Comparison of ENCODE assay signal across 30 cellular contexts in genomic region chr18:9437672-9438071, GRCh38.
"Had no signal": no experiment of that assay in that cellular context is flagged by ENCODE, and none has a peak within 500 bp of the region (broad histone marks: within the 10 kb centered on the region; RNA-seq: fewer than 3 reads in every experiment).

No MANE protein-coding gene starts in this region.

- H3K27me3 Mint-ChIP-seq: activated CD4-positive, alpha-beta T cell treated with anti-CD3 and anti-CD28 coated beads, Interleukin-2, amount 10 ng/mL, durations not matched to agents 7 days and 5 days; activated naive CD4-positive, alpha-beta T cell treated with anti-CD3 and anti-CD28 coated beads, Interleukin-2, amount 50 U/mL, for 24 hours; activated naive CD8-positive, alpha-beta T cell treated with anti-CD3 and anti-CD28 coated beads for 36 hours; activated naive CD8-positive, alpha-beta T cell treated with anti-CD3 and anti-CD28 coated beads, Interleukin-2, amount 50 U/mL, for 24 hours; dendritic cell treated with granulocyte-macrophage colony-stimulating factor and Interleukin-4, amounts not matched to agents 40 ng/mL and 50 ng/mL, for 4 days had no signal

- H3K27ac Mint-ChIP-seq: activated CD4-positive, alpha-beta memory T cell treated with anti-CD3 and anti-CD28 coated beads, Interleukin-2, amount 10 ng/mL, durations not matched to agents 7 days and 5 days; activated CD4-positive, alpha-beta T cell treated with anti-CD3 and anti-CD28 coated beads for 36 hours; activated CD4-positive, alpha-beta T cell treated with anti-CD3 and anti-CD28 coated beads, Interleukin-2, amount 10 ng/mL, durations not matched to agents 7 days and 5 days; activated naive CD4-positive, alpha-beta T cell treated with anti-CD3 and anti-CD28 coated beads for 36 hours; activated naive CD4-positive, alpha-beta T cell treated with anti-CD3 and anti-CD28 coated beads, Interleukin-2, amount 50 U/mL, for 24 hours; activated naive CD8-positive, alpha-beta T cell treated with anti-CD3 and anti-CD28 coated beads for 36 hours; activated naive CD8-positive, alpha-beta T cell treated with anti-CD3 and anti-CD28 coated beads, Interleukin-2, amount 50 U/mL, for 24 hours; activated T-helper 17 cell treated with anti-CD3 and anti-CD28 coated beads, Interleukin-2, amount 50 U/mL, for 72 hours; dendritic cell treated with granulocyte-macrophage colony-stimulating factor and Interleukin-4, amounts not matched to agents 40 ng/mL and 50 ng/mL, for 4 days; endodermal cell; T-helper 17 cell; T-helper 2 cell treated with Interferon-gamma antibody and Interleukin-4, amounts not matched to agents 5 μg/mL and 100 μg/mL, for 36 hours had no signal

- H3K4me1 Mint-ChIP-seq: activated CD4-positive, alpha-beta memory T cell treated with anti-CD3 and anti-CD28 coated beads, Interleukin-2, amount 10 ng/mL, durations not matched to agents 7 days and 5 days; activated CD4-positive, alpha-beta T cell treated with anti-CD3 and anti-CD28 coated beads for 36 hours; activated T-helper 17 cell treated with anti-CD3 and anti-CD28 coated beads, Interleukin-2, amount 50 U/mL, for 72 hours; T-helper 17 cell had no signal

- ATAC-seq: activated CD4-positive, alpha-beta T cell treated with anti-CD3 and anti-CD28 coated beads for 36 hours; activated naive CD8-positive, alpha-beta T cell treated with anti-CD3 and anti-CD28 coated beads, Interleukin-2, amount 50 U/mL, for 24 hours; activated T-cell treated with anti-CD3 and anti-CD28 coated beads, Interleukin-2, amount 50 U/mL, for 4 hours; activated T-helper 17 cell treated with anti-CD3 and anti-CD28 coated beads, Interleukin-2, amount 50 U/mL, for 72 hours; body of pancreas; esophagus mucosa; T-helper 17 cell had no signal

- H3K36me3 Mint-ChIP-seq: activated naive CD4-positive, alpha-beta T cell treated with anti-CD3 and anti-CD28 coated beads, Interleukin-2, amount 50 U/mL, for 24 hours; activated naive CD8-positive, alpha-beta T cell treated with anti-CD3 and anti-CD28 coated beads for 36 hours had no signal

- H3K4me3 Mint-ChIP-seq: activated CD4-positive, alpha-beta memory T cell treated with anti-CD3 and anti-CD28 coated beads, Interleukin-2, amount 10 ng/mL, durations not matched to agents 7 days and 5 days; activated CD4-positive, alpha-beta T cell treated with anti-CD3 and anti-CD28 coated beads for 36 hours; activated CD4-positive, alpha-beta T cell treated with anti-CD3 and anti-CD28 coated beads, Interleukin-2, amount 10 ng/mL, durations not matched to agents 7 days and 5 days; activated naive CD4-positive, alpha-beta T cell treated with anti-CD3 and anti-CD28 coated beads for 36 hours; activated naive CD4-positive, alpha-beta T cell treated with anti-CD3 and anti-CD28 coated beads, Interleukin-2, amount 50 U/mL, for 24 hours; activated naive CD8-positive, alpha-beta T cell treated with anti-CD3 and anti-CD28 coated beads for 36 hours; activated naive CD8-positive, alpha-beta T cell treated with anti-CD3 and anti-CD28 coated beads, Interleukin-2, amount 50 U/mL, for 24 hours; activated T-cell treated with anti-CD3 and anti-CD28 coated beads, Interleukin-2, amount 50 U/mL, for 4 hours; activated T-helper 17 cell treated with anti-CD3 and anti-CD28 coated beads, Interleukin-2, amount 50 U/mL, for 72 hours; dendritic cell treated with granulocyte-macrophage colony-stimulating factor and Interleukin-4, amounts not matched to agents 40 ng/mL and 50 ng/mL, for 4 days; endodermal cell; T-helper 17 cell; T-helper 2 cell treated with Interferon-gamma antibody and Interleukin-4, amounts not matched to agents 5 μg/mL and 100 μg/mL, for 36 hours had no signal

- DNase-seq: activated CD4-positive, alpha-beta memory T cell treated with anti-CD3 and anti-CD28 coated beads, Interleukin-2, amount 10 ng/mL, durations not matched to agents 7 days and 5 days; activated CD4-positive, alpha-beta T cell treated with anti-CD3 and anti-CD28 coated beads for 36 hours; activated CD4-positive, alpha-beta T cell treated with anti-CD3 and anti-CD28 coated beads, Interleukin-2, amount 10 ng/mL, durations not matched to agents 7 days and 5 days; activated CD4-positive, alpha-beta T cell treated with anti-CD3 and anti-CD28 coated beads, Interleukin-2, amount 50 U/mL, for 4 hours; activated CD4-positive, CD25-positive, alpha-beta regulatory T cell; activated CD4-positive, CD25-positive, alpha-beta regulatory T cell treated with anti-CD3 and anti-CD28 coated beads, Interleukin-2, amount 50 U/mL, for 72 hours; activated effector memory CD4-positive, alpha-beta T cell treated with Interleukin-2 at 50 U/mL for 16 hours; activated naive CD4-positive, alpha-beta T cell treated with anti-CD3 and anti-CD28 coated beads for 36 hours; activated naive CD8-positive, alpha-beta T cell treated with anti-CD3 and anti-CD28 coated beads for 36 hours; activated naive CD8-positive, alpha-beta T cell treated with anti-CD3 and anti-CD28 coated beads, Interleukin-2, amount 50 U/mL, for 24 hours; activated T-cell treated with anti-CD3 and anti-CD28 coated beads, Interleukin-2, amount 50 U/mL, for 4 hours; adrenal gland; amygdala; aorta; body of pancreas; central memory CD4-positive, alpha-beta T cell; cerebellar nuclear complex; dorsolateral prefrontal cortex; effector memory CD4-positive, alpha-beta T cell; endodermal cell; head of caudate nucleus; T-helper 1 cell; T-helper 17 cell; T1000; WERI-Rb-1 had no signal

- H3K9me3 Mint-ChIP-seq: activated CD4-positive, alpha-beta memory T cell treated with anti-CD3 and anti-CD28 coated beads, Interleukin-2, amount 10 ng/mL, durations not matched to agents 7 days and 5 days; activated CD4-positive, alpha-beta T cell treated with anti-CD3 and anti-CD28 coated beads, Interleukin-2, amount 10 ng/mL, durations not matched to agents 7 days and 5 days; activated naive CD4-positive, alpha-beta T cell treated with anti-CD3 and anti-CD28 coated beads for 36 hours; activated naive CD4-positive, alpha-beta T cell treated with anti-CD3 and anti-CD28 coated beads, Interleukin-2, amount 50 U/mL, for 24 hours; activated naive CD8-positive, alpha-beta T cell treated with anti-CD3 and anti-CD28 coated beads for 36 hours; activated naive CD8-positive, alpha-beta T cell treated with anti-CD3 and anti-CD28 coated beads, Interleukin-2, amount 50 U/mL, for 24 hours; activated T-cell treated with anti-CD3 and anti-CD28 coated beads, Interleukin-2, amount 50 U/mL, for 4 hours; activated T-helper 17 cell treated with anti-CD3 and anti-CD28 coated beads, Interleukin-2, amount 50 U/mL, for 72 hours; endodermal cell; T-helper 2 cell treated with Interferon-gamma antibody and Interleukin-4, amounts not matched to agents 5 μg/mL and 100 μg/mL, for 36 hours had no signal
